In the genomic region with DNA sequence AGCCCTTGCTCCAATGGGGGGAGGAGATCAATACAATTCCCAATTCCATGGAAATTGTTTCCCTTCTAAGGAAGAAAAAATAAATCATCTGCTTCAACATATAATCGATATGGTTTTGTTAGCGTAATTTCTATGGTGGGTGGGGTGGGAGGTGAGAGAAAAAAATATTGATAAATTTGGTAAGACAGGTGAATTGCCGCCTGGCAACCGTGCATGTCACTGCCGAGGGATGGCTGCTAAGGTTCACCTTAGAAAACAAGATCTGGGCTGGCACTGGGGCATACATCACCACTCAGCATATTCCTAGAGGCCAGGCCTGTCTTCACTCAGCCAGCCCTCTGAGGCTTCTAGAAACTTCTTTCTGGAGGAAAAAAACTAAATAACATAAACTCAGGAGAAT, we compare ENCODE assay signal across 7 cellular contexts.
"Had no signal": no experiment of that assay in that cellular context is flagged by ENCODE, and none has a peak within 500 bp of the region (broad histone marks: within the 10 kb centered on the region; RNA-seq: fewer than 3 reads in every experiment).

No MANE protein-coding gene starts in this region.

- DNase-seq: GM23248, GOT3, H9, HCEC 1CT, IMR-90 had no signal

- H3K27ac ChIP-seq: GM23248 had no signal

- H3K4me3 Mint-ChIP-seq: H9 had no signal

- H3K4me3 ChIP-seq: GM23248, K562 had no signal

- FAIRE-seq: H54, K562 had no signal

- H3K9ac ChIP-seq: GM23248 had no signal

- H2AFZ ChIP-seq: GM23248 had no signal

- H3K9me3 Mint-ChIP-seq: H9 had no signal
